In genomic region chr19:48265326-48265725, GRCh38 we compare ENCODE assay signal across 7 cellular contexts. TPM values are rescaled to one million over a fixed set of nuclear protein-coding genes. Genes with fewer than 3 reads are reported as not detected.
DNase-seq lines count a peak whose midpoint lies in the region; TF ChIP-seq lines count a peak whose summit lies in the region.
"Not testable (repeated sequence)": the region's sequence is repeated elsewhere in the genome, so short reads cannot be mapped to it uniquely, and the experiment has no call there.

No MANE protein-coding gene starts in this region.

- not testable (repeated sequence) for H3K9me2 ChIP-seq in Loucy (replicated peaks; ENCODE audit: low read depth, low read length)

- not testable (repeated sequence) for H3K36me3 Mint-ChIP-seq in T-helper 1 cell treated with Interleukin-12 subunit alpha and Interleukin-12 subunit beta and Interleukin-4 antibody, amounts not matched to agents 30 μg/mL and 1 μg/mL, for 36 hours (ENCODE audit: low read depth); endothelial cell (ENCODE audit: low read depth, unreplicated experiment); neural progenitor cell

- peaks cover 23% of the 10 kb centered on the region for H3K27me3 Mint-ChIP-seq in T-helper 1 cell treated with Interleukin-12 subunit alpha and Interleukin-12 subunit beta and Interleukin-4 antibody, amounts not matched to agents 30 μg/mL and 1 μg/mL, for 36 hours (ENCODE audit: low read depth)
- not testable (repeated sequence) for H3K27me3 Mint-ChIP-seq in endothelial cell (ENCODE audit: unreplicated experiment); neural progenitor cell (ENCODE audit: insufficient read depth, low read depth)

- not testable (repeated sequence) for H3K9ac ChIP-seq in Loucy (ENCODE audit: low read depth, low read length, poor library complexity, severe bottlenecking); neural progenitor cell

- H3K4me1 Mint-ChIP-seq in T-helper 1 cell treated with Interleukin-12 subunit alpha and Interleukin-12 subunit beta and Interleukin-4 antibody, amounts not matched to agents 30 μg/mL and 1 μg/mL, for 36 hours (ENCODE audit: low read depth) = peaks cover 12% of the 10 kb centered on the region
- not testable (repeated sequence) for H3K4me1 Mint-ChIP-seq in endothelial cell (ENCODE audit: unreplicated experiment); neural progenitor cell

- not testable (repeated sequence) for H3K4me3 ChIP-seq in Loucy (ENCODE audit: low read length, poor library complexity, severe bottlenecking); neural progenitor cell

- not testable (repeated sequence) for H3K4me3 Mint-ChIP-seq in T-helper 1 cell treated with Interleukin-12 subunit alpha and Interleukin-12 subunit beta and Interleukin-4 antibody, amounts not matched to agents 30 μg/mL and 1 μg/mL, for 36 hours; endothelial cell (ENCODE audit: unreplicated experiment); neural progenitor cell

- DNase-seq in Daoy (ENCODE audit: low read depth) (peak; percentile 17), NCI-H82 (lab: John Stamatoyannopoulos, UW) (peak; percentile 13), endothelial cell (ENCODE audit: low spot score) (peak; percentile 45), iPS DF 19.7 (ENCODE audit: low read depth, low spot score) (peak; percentile 12)
- not testable (repeated sequence) for DNase-seq in neural progenitor cell (ENCODE audit: low spot score)

- peak; percentile 23; the same call in 1 of the 2 replicates for TF ChIP-seq CTCF in Loucy (conservative IDR thresholded peaks at IDR 0.05; ENCODE audit: low read length)
- not testable (repeated sequence) for TF ChIP-seq CTCF in endothelial cell (IDR thresholded peaks at IDR 0.05; ENCODE audit: unreplicated experiment)
- TF ChIP-seq CTCF in neural progenitor cell (IDR thresholded peaks at IDR 0.05) = peak; percentile 33

- not testable (repeated sequence) for H3K9me3 Mint-ChIP-seq in T-helper 1 cell treated with Interleukin-12 subunit alpha and Interleukin-12 subunit beta and Interleukin-4 antibody, amounts not matched to agents 30 μg/mL and 1 μg/mL, for 36 hours; endothelial cell (ENCODE audit: unreplicated experiment)
- H3K9me3 Mint-ChIP-seq in neural progenitor cell = peaks cover 14% of the 10 kb centered on the region

- not testable (repeated sequence) for H3K36me3 ChIP-seq in Loucy (ENCODE audit: insufficient read depth, low read length); neural progenitor cell

- not testable (repeated sequence) for H3K4me1 ChIP-seq in Loucy (ENCODE audit: insufficient read depth, low read length, poor library complexity, severe bottlenecking); neural progenitor cell

- not testable (repeated sequence) for H3K4me2 ChIP-seq in Loucy (ENCODE audit: low read depth, low read length, poor library complexity, severe bottlenecking); neural progenitor cell

- not testable (repeated sequence) for H3K9me3 ChIP-seq in Loucy (ENCODE audit: insufficient read depth, low read depth, low read length); neural progenitor cell (ENCODE audit: low read depth)

- H3F3A ChIP-seq in Loucy (ENCODE audit: low read depth); neural progenitor cell (ENCODE audit: low read depth): not testable (repeated sequence)

- not testable (repeated sequence) for H4K20me1 ChIP-seq in Loucy (ENCODE audit: insufficient read depth, low read length, poor library complexity, severe bottlenecking); neural progenitor cell (ENCODE audit: low read depth)

- not testable (repeated sequence) for H3K27me3 ChIP-seq in Loucy (ENCODE audit: insufficient read depth, low read length, poor library complexity, severe bottlenecking); neural progenitor cell

- peak overlapping the region; percentile 7 for H3K27ac Mint-ChIP-seq in T-helper 1 cell treated with Interleukin-12 subunit alpha and Interleukin-12 subunit beta and Interleukin-4 antibody, amounts not matched to agents 30 μg/mL and 1 μg/mL, for 36 hours
- not testable (repeated sequence) for H3K27ac Mint-ChIP-seq in endothelial cell (ENCODE audit: unreplicated experiment); neural progenitor cell

- not testable (repeated sequence) for H3K79me2 ChIP-seq in Loucy (ENCODE audit: insufficient read depth, low read length); neural progenitor cell (ENCODE audit: low read depth)

- H3K27ac ChIP-seq in neural progenitor cell = not testable (repeated sequence)

- not testable (repeated sequence) for H2AFZ ChIP-seq in Loucy (ENCODE audit: low read length); neural progenitor cell (replicated peaks)

RNA-seq across cellular contexts. Expression of gene ZNF114, which starts 4.6 kb away (rescaled TPM):
- total RNA-seq in Daoy (2014; rRNA removed; shearing (Covaris generic)) = 0.54 and 1.2 TPM in 2 replicates
- total RNA-seq in endothelial cell (ENCODE audit: unreplicated experiment) (12.2 TPM), neural progenitor cell (ENCODE audit: low replicate concordance) (5.4 and 6.0 TPM in 2 replicates)

RNA-seq across cellular contexts. Expression of gene CARD8, which starts 9.6 kb away (rescaled TPM):
- 13.2 and 14.2 TPM in 2 replicates for total RNA-seq in Daoy (2014; rRNA removed; shearing (Covaris generic))
- total RNA-seq in endothelial cell (ENCODE audit: unreplicated experiment) (210 TPM), neural progenitor cell (ENCODE audit: low replicate concordance) (46.6 and 59.7 TPM in 2 replicates)
